37 cellular contexts compared by ENCODE assay signal in genomic region chr4:74413265-74413664, GRCh38. TPM values are rescaled to one million over a fixed set of nuclear protein-coding genes. Genes with fewer than 3 reads are reported as not detected.
"Had no signal": no experiment of that assay in that cellular context is flagged by ENCODE, and none has a peak within 500 bp of the region (broad histone marks: within the 10 kb centered on the region; RNA-seq: fewer than 3 reads in every experiment).

No MANE protein-coding gene starts in this region.

- H3K27ac ChIP-seq: brain microvascular endothelial cell, cardiac muscle cell, Peyer's patch, VCaP had no signal

- H3K27ac Mint-ChIP-seq: activated B cell treated with CpG ODN at 0.5 μM for 24 hours; activated CD4-positive, alpha-beta memory T cell treated with anti-CD3 and anti-CD28 coated beads, Interleukin-2, amount 10 ng/mL, durations not matched to agents 7 days and 5 days; activated CD8-positive, alpha-beta memory T cell treated with anti-CD3 and anti-CD28 coated beads, Interleukin-2, amount 10 ng/mL, durations not matched to agents 7 days and 5 days; activated naive CD4-positive, alpha-beta T cell treated with anti-CD3 and anti-CD28 coated beads, Interleukin-2, amount 10 ng/mL, durations not matched to agents 7 days and 5 days; activated naive CD8-positive, alpha-beta T cell treated with anti-CD3 and anti-CD28 coated beads for 36 hours had no signal

- H3K27me3 Mint-ChIP-seq: activated naive CD8-positive, alpha-beta T cell treated with anti-CD3 and anti-CD28 coated beads for 36 hours had no signal

- H3K9me3 ChIP-seq: Peyer's patch had no signal

- ATAC-seq: activated CD8-positive, alpha-beta memory T cell treated with anti-CD3 and anti-CD28 coated beads, Interleukin-2, amount 10 ng/mL, durations not matched to agents 7 days and 5 days; PC-3 had no signal

- H3K4me3 ChIP-seq: cardiac muscle cell, Peyer's patch had no signal

- H3K4me1 ChIP-seq: Peyer's patch had no signal

- H3K4me1 Mint-ChIP-seq: activated B cell treated with CpG ODN at 0.5 μM for 24 hours; activated CD4-positive, alpha-beta memory T cell treated with anti-CD3 and anti-CD28 coated beads, Interleukin-2, amount 10 ng/mL, durations not matched to agents 7 days and 5 days; activated CD8-positive, alpha-beta memory T cell treated with anti-CD3 and anti-CD28 coated beads, Interleukin-2, amount 10 ng/mL, durations not matched to agents 7 days and 5 days; activated naive CD4-positive, alpha-beta T cell treated with anti-CD3 and anti-CD28 coated beads, Interleukin-2, amount 10 ng/mL, durations not matched to agents 7 days and 5 days; activated naive CD8-positive, alpha-beta T cell treated with anti-CD3 and anti-CD28 coated beads for 36 hours; central memory CD8-positive, alpha-beta T cell had no signal

- H3K36me3 Mint-ChIP-seq: activated CD8-positive, alpha-beta memory T cell treated with anti-CD3 and anti-CD28 coated beads, Interleukin-2, amount 10 ng/mL, durations not matched to agents 7 days and 5 days; activated naive CD4-positive, alpha-beta T cell treated with anti-CD3 and anti-CD28 coated beads, Interleukin-2, amount 10 ng/mL, durations not matched to agents 7 days and 5 days; activated naive CD8-positive, alpha-beta T cell treated with anti-CD3 and anti-CD28 coated beads for 36 hours had no signal

- H3K36me3 ChIP-seq: brain microvascular endothelial cell, cardiac muscle cell, Peyer's patch had no signal

- DNase-seq: activated B cell treated with CpG ODN at 0.5 μM for 24 hours; activated CD4-positive, alpha-beta memory T cell treated with anti-CD3 and anti-CD28 coated beads, Interleukin-2, amount 10 ng/mL, durations not matched to agents 7 days and 5 days; activated CD4-positive, alpha-beta T cell treated with anti-CD3 and anti-CD28 coated beads for 48 hours; activated CD4-positive, CD25-positive, alpha-beta regulatory T cell treated with anti-CD3 and anti-CD28 coated beads, Interleukin-2, amount 50 U/mL, for 72 hours; activated CD8-positive, alpha-beta memory T cell treated with anti-CD3 and anti-CD28 coated beads for 24 hours; activated CD8-positive, alpha-beta memory T cell treated with anti-CD3 and anti-CD28 coated beads, Interleukin-2, amount 10 ng/mL, durations not matched to agents 7 days and 5 days; activated CD8-positive, alpha-beta memory T cell treated with anti-CD3 and anti-CD28 coated beads, Interleukin-2, amount 50 U/mL, for 48 hours; activated effector memory CD4-positive, alpha-beta T cell treated with Interleukin-2 at 50 U/mL for 16 hours; activated naive CD4-positive, alpha-beta T cell treated with anti-CD3 and anti-CD28 coated beads, Interleukin-2, amount 10 ng/mL, durations not matched to agents 7 days and 5 days; activated naive CD8-positive, alpha-beta T cell treated with anti-CD3 and anti-CD28 coated beads for 36 hours; activated T-cell treated with anti-CD3 and anti-CD28 coated beads, Interleukin-2, amount 50 U/mL, for 48 hours; amniotic stem cell; aorta; brain microvascular endothelial cell; Kasumi-1; NCI-H1092 treated with DMSO at 0.1 percent for 48 hours; NCI-H1417; NCI-H146; NCI-H187; NCI-H2029 treated with DMSO at 0.1 percent for 48 hours; NCI-H2107; NCI-H2171; NCI-H510A; NCI-H526; NCI-H748 treated with DMSO at 0.1 percent for 48 hours; NK-92 treated with Interleukin-12 subunit alpha and Interleukin-12 subunit beta, amount 100 ng/mL, for 24 hours; PC-3; Peyer's patch; Right ventricle myocardium superior; RPMI8226; SW 1271; T-helper 1 cell; T-helper 2 cell; T-helper 9 cell had no signal

- H3K27me3 ChIP-seq: brain microvascular endothelial cell, cardiac muscle cell, Peyer's patch had no signal

- H3K4me3 Mint-ChIP-seq: activated B cell treated with CpG ODN at 0.5 μM for 24 hours; activated CD4-positive, alpha-beta memory T cell treated with anti-CD3 and anti-CD28 coated beads, Interleukin-2, amount 10 ng/mL, durations not matched to agents 7 days and 5 days; activated CD8-positive, alpha-beta memory T cell treated with anti-CD3 and anti-CD28 coated beads, Interleukin-2, amount 10 ng/mL, durations not matched to agents 7 days and 5 days; activated naive CD4-positive, alpha-beta T cell treated with anti-CD3 and anti-CD28 coated beads, Interleukin-2, amount 10 ng/mL, durations not matched to agents 7 days and 5 days; activated naive CD8-positive, alpha-beta T cell treated with anti-CD3 and anti-CD28 coated beads for 36 hours; central memory CD8-positive, alpha-beta T cell had no signal

- H3K9me3 Mint-ChIP-seq: activated B cell treated with CpG ODN at 0.5 μM for 24 hours; activated CD4-positive, alpha-beta memory T cell treated with anti-CD3 and anti-CD28 coated beads, Interleukin-2, amount 10 ng/mL, durations not matched to agents 7 days and 5 days; activated naive CD4-positive, alpha-beta T cell treated with anti-CD3 and anti-CD28 coated beads, Interleukin-2, amount 10 ng/mL, durations not matched to agents 7 days and 5 days; activated naive CD8-positive, alpha-beta T cell treated with anti-CD3 and anti-CD28 coated beads for 36 hours; central memory CD8-positive, alpha-beta T cell had no signal

RNA-seq across cellular contexts. Expression of gene AREG, which starts 31.7 kb away (rescaled TPM):
- total RNA-seq: cardiac muscle cell had no signal

RNA-seq across cellular contexts. Expression of gene EREG, which starts 48.3 kb away (rescaled TPM):
- total RNA-seq: activated B cell treated with CpG ODN at 0.5 μM for 24 hours; activated CD4-positive, alpha-beta memory T cell treated with anti-CD3 and anti-CD28 coated beads, Interleukin-2, amount 10 ng/mL, durations not matched to agents 7 days and 5 days; activated CD8-positive, alpha-beta memory T cell treated with anti-CD3 and anti-CD28 coated beads, Interleukin-2, amount 10 ng/mL, durations not matched to agents 7 days and 5 days; activated naive CD8-positive, alpha-beta T cell treated with anti-CD3 and anti-CD28 coated beads for 36 hours; cardiac muscle cell; Right ventricle myocardium superior had no signal
- polyA plus RNA-seq: cardiac muscle cell had no signal
